9 cellular contexts compared by ENCODE assay signal in genomic region chr15:98160236-98160635, GRCh38.
DNase-seq lines count a peak whose midpoint lies in the region; ATAC-seq and TF ChIP-seq lines count a peak whose summit lies in the region.
"Had no signal": no experiment of that assay in that cellular context is flagged by ENCODE, and none has a peak within 500 bp of the region (broad histone marks: within the 10 kb centered on the region; RNA-seq: fewer than 3 reads in every experiment).

No MANE protein-coding gene starts in this region.

- H3K4me1 ChIP-seq in tibial nerve, result no peaks in the 10 kb centered on the region

- no peak for TF ChIP-seq POLR2A in tibial nerve (IDR thresholded peaks at IDR 0.05)

- 35 to 40% methylated on average over 8 of the region's 8 CpGs for WGBS in tibial nerve, 2 donors

- H3K36me3 ChIP-seq in tibial nerve, result no peaks in the 10 kb centered on the region

- H3K27ac ChIP-seq in tibial nerve, result no peak overlapping the region
- H3K27ac ChIP-seq: KMS-11 had no signal

- H3K4me3 ChIP-seq in tibial nerve, result no peak overlapping the region

- TF ChIP-seq CTCF in tibial nerve (IDR thresholded peaks at IDR 0.05), result no peak

- no peaks in the 10 kb centered on the region for H3K9me3 ChIP-seq in tibial nerve

- H3K27me3 ChIP-seq in tibial nerve, result no peaks in the 10 kb centered on the region

- DNase-seq in activated gamma-delta T cell treated with Interleukin-2 at 50 U/mL for 16 hours, result peak; percentile 7
- no peak for DNase-seq in activated gamma-delta T cell (lab: John Stamatoyannopoulos, UW)
- peak; percentile 91 for DNase-seq in SKM-1 (lab: John Stamatoyannopoulos, UW; ENCODE audit: unreplicated experiment)
- peak; percentile 1 for DNase-seq in stimulated activated CD8-positive, alpha-beta memory T cell treated with anti-CD3 and anti-CD28 coated beads, Interleukin-12 subunit alpha, Interleukin-12 subunit beta, amount 100 ng/mL, for 4 hours (ENCODE audit: low read depth)
- no peak for DNase-seq in DMS 273 (lab: John Stamatoyannopoulos, UW; ENCODE audit: unreplicated experiment)
- no peak for DNase-seq in tibial nerve (ENCODE audit: low spot score in 2 of 2)

- no peak for TF ChIP-seq EP300 in tibial nerve (IDR thresholded peaks at IDR 0.05)

- peak; percentile 98 for ATAC-seq in HG03097 (IDR thresholded peaks at IDR 0.05; ENCODE audit: low FRiP score, unreplicated experiment)
- no peak for ATAC-seq in HG02970 (IDR thresholded peaks at IDR 0.05; ENCODE audit: low FRiP score, unreplicated experiment)

Comparison
In these comparisons a context has a peak if more than half of its experiments do, and no peak if none do; other contexts are left out.
1. DNase-seq: peak in activated gamma-delta T cell treated with Interleukin-2 at 50 U/mL for 16 hours (single experiment), SKM-1 (single experiment) and stimulated activated CD8-positive, alpha-beta memory T cell treated with anti-CD3 and anti-CD28 coated beads, Interleukin-12 subunit alpha, Interleukin-12 subunit beta, amount 100 ng/mL, for 4 hours (single experiment); none in activated gamma-delta T cell (single experiment), DMS 273 (single experiment) and tibial nerve (0 of 2).